In the genomic region with DNA sequence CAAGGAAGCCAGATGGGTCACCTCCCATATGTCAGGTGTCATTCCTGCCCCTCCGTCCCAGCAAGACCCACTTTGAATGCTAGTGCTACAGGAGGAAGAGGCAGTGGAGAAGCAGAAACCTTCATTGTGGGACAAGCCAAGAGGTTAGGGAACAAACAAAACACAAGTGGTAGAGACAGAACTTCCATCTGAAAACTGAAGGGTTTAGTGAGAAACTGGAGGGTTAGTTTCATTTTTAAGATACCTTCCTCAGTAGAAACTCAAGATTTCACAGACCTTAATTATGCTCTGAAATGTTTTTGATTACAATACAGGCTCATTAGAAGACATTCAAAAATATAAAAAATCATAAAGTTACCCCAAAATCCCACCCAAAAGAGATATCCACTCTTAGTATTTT, we compare ENCODE assay signal across 12 cellular contexts. TPM values are rescaled to one million over a fixed set of nuclear protein-coding genes. Genes with fewer than 3 reads are reported as not detected.
A peak's percentile ranks its signal among the peaks of the same experiment; 100 is the strongest.
DNase-seq lines count a peak whose midpoint lies in the region; ATAC-seq lines count a peak whose summit lies in the region.
"Had no signal": no experiment of that assay in that cellular context is flagged by ENCODE, and none has a peak within 500 bp of the region (broad histone marks: within the 10 kb centered on the region; RNA-seq: fewer than 3 reads in every experiment).

No MANE protein-coding gene starts in this region.

- no peak for DNase-seq in activated naive CD4-positive, alpha-beta T cell treated with anti-CD3 and anti-CD28 coated beads for 36 hours
- DNase-seq in activated naive CD4-positive, alpha-beta T cell (lab: John Stamatoyannopoulos, UW): no peak
- DNase-seq in medulla oblongata (ENCODE audit: extremely low spot score) (peak; percentile 24), RKO (ENCODE audit: low spot score) (no peak)
- DNase-seq in central memory CD4-positive, alpha-beta T cell: no peak
- DNase-seq in activated CD4-positive, alpha-beta T cell treated with anti-CD3 and anti-CD28 coated beads for 1 hour: no peak
- DNase-seq: activated CD4-positive, alpha-beta T cell treated with anti-CD3 and anti-CD28 coated beads, Interleukin-2, amount 50 U/mL, for 4 hours; stimulated activated naive CD4-positive, alpha-beta T cell had no signal

- intact Hi-C loops in activated naive CD4-positive, alpha-beta T cell treated with anti-CD3 and anti-CD28 coated beads for 36 hours (cut with micrococcal nuclease): no loop called here

- H3K27ac ChIP-seq in thymus (ENCODE audit: low read depth): peak overlapping the region; percentile 81
- H3K27ac ChIP-seq: neutrophil had no signal

- peak overlapping the region; percentile 22 for H3K27ac Mint-ChIP-seq in activated naive CD4-positive, alpha-beta T cell treated with anti-CD3 and anti-CD28 coated beads for 36 hours
- H3K27ac Mint-ChIP-seq in activated T-helper 17 cell treated with anti-CD3 and anti-CD28 coated beads, Interleukin-2, amount 50 U/mL, for 72 hours: peak overlapping the region; percentile 41

- H3K4me3 Mint-ChIP-seq in activated naive CD4-positive, alpha-beta T cell treated with anti-CD3 and anti-CD28 coated beads for 36 hours: no peak overlapping the region
- H3K4me3 Mint-ChIP-seq in activated T-helper 17 cell treated with anti-CD3 and anti-CD28 coated beads, Interleukin-2, amount 50 U/mL, for 72 hours: peak overlapping the region; percentile 50

- H3K27me3 Mint-ChIP-seq in activated naive CD4-positive, alpha-beta T cell treated with anti-CD3 and anti-CD28 coated beads for 36 hours (ENCODE audit: low read depth): no peaks in the 10 kb centered on the region
- no peaks in the 10 kb centered on the region for H3K27me3 Mint-ChIP-seq in activated T-helper 17 cell treated with anti-CD3 and anti-CD28 coated beads, Interleukin-2, amount 50 U/mL, for 72 hours

- H3K4me1 Mint-ChIP-seq in activated naive CD4-positive, alpha-beta T cell treated with anti-CD3 and anti-CD28 coated beads for 36 hours (ENCODE audit: low read depth): peaks cover 13% of the 10 kb centered on the region
- H3K4me1 Mint-ChIP-seq in activated T-helper 17 cell treated with anti-CD3 and anti-CD28 coated beads, Interleukin-2, amount 50 U/mL, for 72 hours: peaks cover 6% of the 10 kb centered on the region

- WGBS in thymus: 25% methylated on average over 1 of the region's 1 CpG

- no peak overlapping the region for H3K4me3 ChIP-seq in thymus (ENCODE audit: low read length)

- no peak for ATAC-seq in activated T-helper 17 cell treated with anti-CD3 and anti-CD28 coated beads, Interleukin-2, amount 50 U/mL, for 72 hours (replicated peaks)

- peaks cover 2% of the 10 kb centered on the region for H3K36me3 Mint-ChIP-seq in activated naive CD4-positive, alpha-beta T cell treated with anti-CD3 and anti-CD28 coated beads for 36 hours (ENCODE audit: low read depth)
- peaks cover 16% of the 10 kb centered on the region for H3K36me3 Mint-ChIP-seq in activated T-helper 17 cell treated with anti-CD3 and anti-CD28 coated beads, Interleukin-2, amount 50 U/mL, for 72 hours (ENCODE audit: low read depth)

- no peaks in the 10 kb centered on the region for H3K9me3 ChIP-seq in thymus (ENCODE audit: control insufficient read depth)
- H3K9me3 ChIP-seq: neutrophil had no signal

- H3K4me1 ChIP-seq in thymus (ENCODE audit: control insufficient read depth, insufficient read depth, low read length): peaks cover 9% of the 10 kb centered on the region

- CTCF ChIA-PET in activated naive CD4-positive, alpha-beta T cell treated with anti-CD3 and anti-CD28 coated beads for 36 hours (lab: Charles Lee): interaction anchor here (0.6 to 1.4 kb wide), 4 partner anchors 60 to 493 kb away, joined by 3 to 4 read pairs (median 4); a partner anchor contains a TSS

- H3K9me3 Mint-ChIP-seq in activated naive CD4-positive, alpha-beta T cell treated with anti-CD3 and anti-CD28 coated beads for 36 hours: no peaks in the 10 kb centered on the region
- H3K9me3 Mint-ChIP-seq in activated T-helper 17 cell treated with anti-CD3 and anti-CD28 coated beads, Interleukin-2, amount 50 U/mL, for 72 hours: no peaks in the 10 kb centered on the region
- H3K9me3 Mint-ChIP-seq: CD14-positive monocyte had no signal

- peaks cover 4% of the 10 kb centered on the region for H3K36me3 ChIP-seq in thymus (ENCODE audit: control insufficient read depth, insufficient read depth)

- no peaks in the 10 kb centered on the region for H3K27me3 ChIP-seq in thymus (ENCODE audit: control insufficient read depth, insufficient read depth)
- H3K27me3 ChIP-seq: neutrophil had no signal

RNA-seq across cellular contexts. Expression of a gene that starts 24.3 kb away (rescaled TPM):
- 10 to 100 TPM; 11.7 to 13.7 TPM for total RNA-seq in activated naive CD4-positive, alpha-beta T cell treated with anti-CD3 and anti-CD28 coated beads for 36 hours
- total RNA-seq in activated T-helper 17 cell treated with anti-CD3 and anti-CD28 coated beads, Interleukin-2, amount 50 U/mL, for 72 hours: 10 to 100 TPM; 11.8 to 13.2 TPM
- polyA plus RNA-seq in thymus: 22.2 TPM

RNA-seq across cellular contexts. Expression of a gene that starts 24.4 kb away (rescaled TPM):
- total RNA-seq in activated naive CD4-positive, alpha-beta T cell treated with anti-CD3 and anti-CD28 coated beads for 36 hours: 10 to 100 TPM; 13.5 to 14.3 TPM
- 10 to 100 TPM; 13.0 to 14.1 TPM for total RNA-seq in activated T-helper 17 cell treated with anti-CD3 and anti-CD28 coated beads, Interleukin-2, amount 50 U/mL, for 72 hours
- 1.7 TPM for polyA plus RNA-seq in thymus
